Comparison of ENCODE assay signal across 8 cellular contexts in genomic region chr19:38596057-38596981, GRCh38. TPM values are rescaled to one million over a fixed set of nuclear protein-coding genes. Genes with fewer than 3 reads are reported as not detected.
DNase-seq lines count a peak whose midpoint lies in the region; ATAC-seq and TF ChIP-seq lines count a peak whose summit lies in the region.

No MANE protein-coding gene starts in this region.

- 12% methylated on average over 48 to 55 of the region's 55 CpGs for WGBS in GM23248 (ENCODE audit: low coverage in 1 of 2, low lambda C conversion rate in 2 of 2, missing lambda C conversion rate in 2 of 2), 2 experiments

- DNase-seq in GM23248 (peak; percentile 32), NCI-H526 (lab: John Stamatoyannopoulos, UW) (peak; percentile 64 to 86), cerebellum (ENCODE audit: low spot score) (peak; percentile 27), foreskin melanocyte (no peak), NCI-H1694 (lab: John Stamatoyannopoulos, UW) (no peak)

- TF ChIP-seq RAD21 in neural cell (conservative IDR thresholded peaks at IDR 0.05): no peak

- H3K9me3 ChIP-seq in GM23248 (ENCODE audit: low read depth): no peaks in the 10 kb centered on the region
- no peaks in the 10 kb centered on the region for H3K9me3 ChIP-seq in neural cell (ENCODE audit: low read length)

- H4K20me1 ChIP-seq in GM23248 (ENCODE audit: insufficient read depth) (no peaks in the 10 kb centered on the region), neural cell (ENCODE audit: insufficient read depth) (no peaks in the 10 kb centered on the region)

- no peak for TF ChIP-seq EP300 in neural cell (conservative IDR thresholded peaks at IDR 0.05; ENCODE audit: poor library complexity, severe bottlenecking)

- H3K27me3 ChIP-seq in GM23248 (replicated peaks; ENCODE audit: insufficient read depth): no peaks in the 10 kb centered on the region
- H3K27me3 ChIP-seq in neural cell (ENCODE audit: insufficient read depth, low read depth, low read length): no peaks in the 10 kb centered on the region

- TF ChIP-seq CTCF in neural cell (IDR thresholded peaks at IDR 0.05; ENCODE audit: poor library complexity, severe bottlenecking): no peak

- H3K9me2 ChIP-seq in GM23248 (ENCODE audit: insufficient read depth) (no peaks in the 10 kb centered on the region), neural cell (ENCODE audit: insufficient read depth, low read length) (no peaks in the 10 kb centered on the region)

- ATAC-seq in GM18868 (IDR thresholded peaks at IDR 0.05; ENCODE audit: unreplicated experiment) (no peak), HG02623 (IDR thresholded peaks at IDR 0.05; ENCODE audit: unreplicated experiment) (no peak)

- H3K4me2 ChIP-seq in GM23248 (ENCODE audit: unreplicated experiment): no peak overlapping the region
- H3K4me2 ChIP-seq in neural cell (ENCODE audit: low read length): no peak overlapping the region

- H3K27ac ChIP-seq in GM23248: no peak overlapping the region
- H3K27ac ChIP-seq in neural cell (ENCODE audit: low read length): no peak overlapping the region

- H3K4me3 ChIP-seq in GM23248 (no peak overlapping the region), neural cell (ENCODE audit: low read length) (peak overlapping the region; percentile 63)

- H2AFZ ChIP-seq in GM23248 (no peak overlapping the region), neural cell (ENCODE audit: low read depth, low read length) (no peak overlapping the region)

- H3K36me3 ChIP-seq in GM23248 (ENCODE audit: low read depth) (no peaks in the 10 kb centered on the region), neural cell (ENCODE audit: insufficient read depth, low read length) (no peaks in the 10 kb centered on the region)

- H3K79me2 ChIP-seq in GM23248 (ENCODE audit: insufficient read depth) (no peaks in the 10 kb centered on the region), neural cell (replicated peaks; ENCODE audit: insufficient read depth, low read length) (no peaks in the 10 kb centered on the region)

- in situ Hi-C loops in GM23248 (cut with MboI): no loop called here

- H3F3A ChIP-seq in GM23248 (ENCODE audit: insufficient read depth) (no peaks in the 10 kb centered on the region), neural cell (ENCODE audit: insufficient read depth, low read length, poor library complexity, severe bottlenecking) (no peaks in the 10 kb centered on the region)

- no peak overlapping the region for H3K9ac ChIP-seq in GM23248
- H3K9ac ChIP-seq in neural cell (ENCODE audit: low read length): peak overlapping the region; percentile 35

- H3K4me1 ChIP-seq in GM23248 (ENCODE audit: insufficient read depth): no peaks in the 10 kb centered on the region

TF ChIP-seq in neural cell, 6 proteins besides CTCF, POLR2A, EP300 and RAD21:
- TF ChIP-seq TAF1 (IDR thresholded peaks at IDR 0.05; ENCODE audit: low read depth) (no peak), POLR2AphosphoS5 (IDR thresholded peaks at IDR 0.05) (no peak), SMC3 (conservative IDR thresholded peaks at IDR 0.05; ENCODE audit: poor library complexity) (no peak), REST (IDR thresholded peaks at IDR 0.05; ENCODE audit: borderline replicate concordance) (no peak), EZH2 (IDR thresholded peaks at IDR 0.05; ENCODE audit: borderline replicate concordance, insufficient read depth, low read length, poor library complexity, severe bottlenecking) (no peak), MXI1 (conservative IDR thresholded peaks at IDR 0.05; ENCODE audit: poor library complexity, severe bottlenecking) (no peak)
TF ChIP-seq in neural cell: peak in this region for 0.

RNA-seq across cellular contexts. Expression of gene MAP4K1, which starts 21.4 kb away (rescaled TPM):
- total RNA-seq in GM23248 (2014; rRNA removed; shearing (Covaris generic)): not detected in 2 replicates
- polyA plus RNA-seq in GM23248 (2016; fragmentation: Nextera tagmentation; extraction: Ambion mirVana): 0.63 and 1.0 TPM in 2 replicates
- total RNA-seq in cerebellum: 0.27 TPM
- polyA plus RNA-seq in neural cell: 1.0 and 1.2 TPM in 2 replicates
- 0.23 and 2.4 TPM in 2 replicates for polyA minus RNA-seq in neural cell

RNA-seq across cellular contexts. Expression of gene EIF3K, which starts 22.7 kb away (rescaled TPM):
- total RNA-seq in GM23248 (2014; rRNA removed; shearing (Covaris generic)): 270 and 295 TPM in 2 replicates
- polyA plus RNA-seq in GM23248 (2016; fragmentation: Nextera tagmentation; extraction: Ambion mirVana): 143 and 151 TPM in 2 replicates
- 98.1 TPM for total RNA-seq in cerebellum
- 419 and 462 TPM in 2 replicates for polyA plus RNA-seq in neural cell
- 99.3 and 109 TPM in 2 replicates for polyA minus RNA-seq in neural cell

RNA-seq across cellular contexts. Expression of gene ACTN4, which starts 51.1 kb away (rescaled TPM):
- 467 and 477 TPM in 2 replicates for total RNA-seq in GM23248 (2014; rRNA removed; shearing (Covaris generic))
- 84.6 and 85.7 TPM in 2 replicates for polyA plus RNA-seq in GM23248 (2016; fragmentation: Nextera tagmentation; extraction: Ambion mirVana)
- total RNA-seq in cerebellum: 71.8 TPM
- 54.0 and 54.1 TPM in 2 replicates for polyA plus RNA-seq in neural cell
- polyA minus RNA-seq in neural cell: 75.0 and 77.7 TPM in 2 replicates

Comparison
In these comparisons a context has a peak if more than half of its experiments do, and no peak if none do; other contexts are left out.
1. DNase-seq: peak in GM23248 (single experiment), NCI-H526 (2 of 2) and cerebellum (single experiment); none in foreskin melanocyte (single experiment) and NCI-H1694 (single experiment).